In the genomic region with DNA sequence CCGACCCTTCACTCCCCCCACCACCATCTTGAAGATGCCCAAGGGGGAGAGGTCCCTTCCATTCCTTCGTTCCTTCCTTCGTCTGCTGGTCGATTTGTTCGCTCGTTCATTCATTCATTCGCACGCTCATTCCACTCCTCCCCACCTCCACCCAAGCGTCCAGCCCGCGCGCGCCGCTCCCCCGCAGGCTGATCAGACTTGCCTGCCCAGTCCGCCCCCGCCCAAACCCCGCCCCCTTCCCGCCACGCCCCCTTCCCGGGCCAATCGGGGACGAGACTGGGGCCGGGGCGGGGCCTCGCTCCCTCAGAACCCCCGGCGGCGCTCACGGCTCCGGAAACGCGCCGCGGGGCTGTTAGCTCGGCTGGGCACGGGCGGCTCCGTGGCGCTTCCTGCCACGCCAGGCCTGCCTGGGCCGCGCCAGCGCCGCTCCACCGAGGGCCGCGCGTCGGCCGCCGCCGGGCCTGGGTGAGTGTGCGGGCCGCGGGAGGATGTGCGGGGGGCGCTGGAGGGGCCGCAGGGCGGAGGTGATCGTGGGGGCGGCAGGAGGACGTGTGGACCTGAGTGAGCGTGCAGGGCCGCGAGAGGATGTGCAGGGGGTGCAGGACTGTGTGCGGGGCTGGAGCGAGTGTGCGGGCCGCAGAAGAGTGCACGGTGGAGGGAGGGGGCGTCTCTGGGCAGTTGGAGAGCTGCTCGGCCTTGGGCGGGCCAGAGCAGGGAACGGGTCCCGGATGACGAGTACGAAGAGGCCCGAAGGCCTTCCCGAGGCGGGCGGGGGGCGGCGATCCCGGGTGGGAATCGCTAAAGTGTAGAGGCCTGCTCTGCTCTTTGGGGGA, we compare ENCODE assay signal across 1 cellular context.
A peak's percentile ranks its signal among the peaks of the same experiment; 100 is the strongest.
TF ChIP-seq lines count a peak whose summit lies in the region.

A gene with protein sequence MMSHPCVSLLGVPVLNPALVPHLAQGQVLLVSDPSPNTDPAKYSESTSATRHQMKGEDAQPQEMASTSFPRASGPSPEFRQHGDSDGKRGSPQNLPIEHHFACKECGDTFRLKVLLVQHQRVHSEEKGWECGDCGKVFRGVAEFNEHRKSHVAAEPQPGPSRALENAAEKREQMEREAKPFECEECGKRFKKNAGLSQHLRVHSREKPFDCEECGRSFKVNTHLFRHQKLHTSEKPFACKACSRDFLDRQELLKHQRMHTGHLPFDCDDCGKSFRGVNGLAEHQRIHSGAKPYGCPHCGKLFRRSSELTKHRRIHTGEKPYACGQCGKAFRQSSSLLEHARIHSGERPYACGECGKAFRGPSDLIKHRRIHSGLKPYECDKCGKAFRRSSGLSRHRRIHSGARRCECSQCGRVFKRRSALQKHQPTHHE (plus strand): TSS at position 333 of the 833 bp plus-strand sequence. CDS start 2,527 bp downstream, outside the sequence.

TF ChIP-seq in K562, 482 proteins besides CTCF, POLR2A, EP300 and RAD21 (continued from another document and continues in another):
- peak in 1 of 2 experiments; percentile 60; a peak in 2 of 4 replicates for TF ChIP-seq HDAC1 (IDR thresholded peaks at IDR 0.05)
- TF ChIP-seq, protein P1, sequence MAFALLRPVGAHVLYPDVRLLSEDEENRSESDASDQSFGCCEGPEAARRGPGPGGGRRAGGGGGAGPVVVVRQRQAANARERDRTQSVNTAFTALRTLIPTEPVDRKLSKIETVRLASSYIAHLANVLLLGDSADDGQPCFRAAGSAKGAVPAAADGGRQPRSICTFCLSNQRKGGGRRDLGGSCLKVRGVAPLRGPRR (CRISPR knock-in tag; IDR thresholded peaks at IDR 0.05) = no peak
- no peak for TF ChIP-seq KLF16 (IDR thresholded peaks at IDR 0.05)
- TF ChIP-seq CHD1 (IDR thresholded peaks at IDR 0.05; ENCODE audit: low read length) = no peak
- TF ChIP-seq, protein P2, sequence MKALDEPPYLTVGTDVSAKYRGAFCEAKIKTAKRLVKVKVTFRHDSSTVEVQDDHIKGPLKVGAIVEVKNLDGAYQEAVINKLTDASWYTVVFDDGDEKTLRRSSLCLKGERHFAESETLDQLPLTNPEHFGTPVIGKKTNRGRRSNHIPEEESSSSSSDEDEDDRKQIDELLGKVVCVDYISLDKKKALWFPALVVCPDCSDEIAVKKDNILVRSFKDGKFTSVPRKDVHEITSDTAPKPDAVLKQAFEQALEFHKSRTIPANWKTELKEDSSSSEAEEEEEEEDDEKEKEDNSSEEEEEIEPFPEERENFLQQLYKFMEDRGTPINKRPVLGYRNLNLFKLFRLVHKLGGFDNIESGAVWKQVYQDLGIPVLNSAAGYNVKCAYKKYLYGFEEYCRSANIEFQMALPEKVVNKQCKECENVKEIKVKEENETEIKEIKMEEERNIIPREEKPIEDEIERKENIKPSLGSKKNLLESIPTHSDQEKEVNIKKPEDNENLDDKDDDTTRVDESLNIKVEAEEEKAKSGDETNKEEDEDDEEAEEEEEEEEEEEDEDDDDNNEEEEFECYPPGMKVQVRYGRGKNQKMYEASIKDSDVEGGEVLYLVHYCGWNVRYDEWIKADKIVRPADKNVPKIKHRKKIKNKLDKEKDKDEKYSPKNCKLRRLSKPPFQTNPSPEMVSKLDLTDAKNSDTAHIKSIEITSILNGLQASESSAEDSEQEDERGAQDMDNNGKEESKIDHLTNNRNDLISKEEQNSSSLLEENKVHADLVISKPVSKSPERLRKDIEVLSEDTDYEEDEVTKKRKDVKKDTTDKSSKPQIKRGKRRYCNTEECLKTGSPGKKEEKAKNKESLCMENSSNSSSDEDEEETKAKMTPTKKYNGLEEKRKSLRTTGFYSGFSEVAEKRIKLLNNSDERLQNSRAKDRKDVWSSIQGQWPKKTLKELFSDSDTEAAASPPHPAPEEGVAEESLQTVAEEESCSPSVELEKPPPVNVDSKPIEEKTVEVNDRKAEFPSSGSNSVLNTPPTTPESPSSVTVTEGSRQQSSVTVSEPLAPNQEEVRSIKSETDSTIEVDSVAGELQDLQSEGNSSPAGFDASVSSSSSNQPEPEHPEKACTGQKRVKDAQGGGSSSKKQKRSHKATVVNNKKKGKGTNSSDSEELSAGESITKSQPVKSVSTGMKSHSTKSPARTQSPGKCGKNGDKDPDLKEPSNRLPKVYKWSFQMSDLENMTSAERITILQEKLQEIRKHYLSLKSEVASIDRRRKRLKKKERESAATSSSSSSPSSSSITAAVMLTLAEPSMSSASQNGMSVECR (CRISPR knock-in tag; IDR thresholded peaks at IDR 0.05) = 0 out of 2 replicates have a peak, but pooled peaks have one; percentile 26
- TF ChIP-seq PTRF (tag; IDR thresholded peaks at IDR 0.05) = no peak
- TF ChIP-seq SMARCA4 (IDR thresholded peaks at IDR 0.05) = 0 out of 2 replicates have a peak, but pooled peaks have one; percentile 26
- no peak for TF ChIP-seq PPARD (CRISPR knock-in tag; IDR thresholded peaks at IDR 0.05)
- TF ChIP-seq, protein P3, sequence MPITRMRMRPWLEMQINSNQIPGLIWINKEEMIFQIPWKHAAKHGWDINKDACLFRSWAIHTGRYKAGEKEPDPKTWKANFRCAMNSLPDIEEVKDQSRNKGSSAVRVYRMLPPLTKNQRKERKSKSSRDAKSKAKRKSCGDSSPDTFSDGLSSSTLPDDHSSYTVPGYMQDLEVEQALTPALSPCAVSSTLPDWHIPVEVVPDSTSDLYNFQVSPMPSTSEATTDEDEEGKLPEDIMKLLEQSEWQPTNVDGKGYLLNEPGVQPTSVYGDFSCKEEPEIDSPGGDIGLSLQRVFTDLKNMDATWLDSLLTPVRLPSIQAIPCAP (CRISPR knock-in tag; IDR thresholded peaks at IDR 0.05; ENCODE audit: borderline replicate concordance) = no peak
- TF ChIP-seq, protein P4, sequence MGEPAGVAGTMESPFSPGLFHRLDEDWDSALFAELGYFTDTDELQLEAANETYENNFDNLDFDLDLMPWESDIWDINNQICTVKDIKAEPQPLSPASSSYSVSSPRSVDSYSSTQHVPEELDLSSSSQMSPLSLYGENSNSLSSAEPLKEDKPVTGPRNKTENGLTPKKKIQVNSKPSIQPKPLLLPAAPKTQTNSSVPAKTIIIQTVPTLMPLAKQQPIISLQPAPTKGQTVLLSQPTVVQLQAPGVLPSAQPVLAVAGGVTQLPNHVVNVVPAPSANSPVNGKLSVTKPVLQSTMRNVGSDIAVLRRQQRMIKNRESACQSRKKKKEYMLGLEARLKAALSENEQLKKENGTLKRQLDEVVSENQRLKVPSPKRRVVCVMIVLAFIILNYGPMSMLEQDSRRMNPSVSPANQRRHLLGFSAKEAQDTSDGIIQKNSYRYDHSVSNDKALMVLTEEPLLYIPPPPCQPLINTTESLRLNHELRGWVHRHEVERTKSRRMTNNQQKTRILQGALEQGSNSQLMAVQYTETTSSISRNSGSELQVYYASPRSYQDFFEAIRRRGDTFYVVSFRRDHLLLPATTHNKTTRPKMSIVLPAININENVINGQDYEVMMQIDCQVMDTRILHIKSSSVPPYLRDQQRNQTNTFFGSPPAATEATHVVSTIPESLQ (CRISPR knock-in tag; IDR thresholded peaks at IDR 0.05) = no peak
- no peak for TF ChIP-seq ZNF311 (CRISPR knock-in tag; IDR thresholded peaks at IDR 0.05)
- TF ChIP-seq STAG1 (CRISPR knock-in tag; IDR thresholded peaks at IDR 0.05; ENCODE audit: borderline replicate concordance) = no peak
- peak; percentile 19; the same call in 1 of the 2 replicates for TF ChIP-seq ZBTB7A (IDR thresholded peaks at IDR 0.05; ENCODE audit: borderline replicate concordance, control insufficient read depth, low read depth, low read length)
- peak; percentile 61 for TF ChIP-seq TBP (optimal IDR thresholded peaks at IDR 0.05; ENCODE audit: low read depth, low read length)
- TF ChIP-seq ZNF174 (CRISPR knock-in tag; IDR thresholded peaks at IDR 0.05) = no peak
- TF ChIP-seq, protein P5, sequence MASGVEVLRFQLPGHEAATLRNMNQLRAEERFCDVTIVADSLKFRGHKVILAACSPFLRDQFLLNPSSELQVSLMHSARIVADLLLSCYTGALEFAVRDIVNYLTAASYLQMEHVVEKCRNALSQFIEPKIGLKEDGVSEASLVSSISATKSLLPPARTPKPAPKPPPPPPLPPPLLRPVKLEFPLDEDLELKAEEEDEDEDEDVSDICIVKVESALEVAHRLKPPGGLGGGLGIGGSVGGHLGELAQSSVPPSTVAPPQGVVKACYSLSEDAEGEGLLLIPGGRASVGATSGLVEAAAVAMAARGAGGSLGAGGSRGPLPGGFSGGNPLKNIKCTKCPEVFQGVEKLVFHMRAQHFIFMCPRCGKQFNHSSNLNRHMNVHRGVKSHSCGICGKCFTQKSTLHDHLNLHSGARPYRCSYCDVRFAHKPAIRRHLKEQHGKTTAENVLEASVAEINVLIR (CRISPR knock-in tag; IDR thresholded peaks at IDR 0.05) = no peak
- TF ChIP-seq ZNF282 (CRISPR knock-in tag; IDR thresholded peaks at IDR 0.05) = no peak
- TF ChIP-seq ZBTB1 (CRISPR knock-in tag; IDR thresholded peaks at IDR 0.05; ENCODE audit: borderline replicate concordance, low read depth) = no peak
- TF ChIP-seq FOXA3 (CRISPR knock-in tag; conservative IDR thresholded peaks at IDR 0.05 in 1 of 2, IDR thresholded peaks at IDR 0.05 in 1 of 2) = no peak
- TF ChIP-seq PHF8 (IDR thresholded peaks at IDR 0.05; ENCODE audit: borderline replicate concordance, low read length) = peak; percentile 83; the same call in 1 of the 2 replicates
- TF ChIP-seq NRF1 (conservative IDR thresholded peaks at IDR 0.05 in 1 of 2, IDR thresholded peaks at IDR 0.05 in 1 of 2) = no peak
- no peak for TF ChIP-seq ZNF140 (CRISPR knock-in tag; IDR thresholded peaks at IDR 0.05)
- no peak for TF ChIP-seq POLR2H (tag; IDR thresholded peaks at IDR 0.05; ENCODE audit: low read depth)
- no peak for TF ChIP-seq ZNF263 (CRISPR knock-in tag; IDR thresholded peaks at IDR 0.05; ENCODE audit: borderline replicate concordance)
- peak; percentile 50 for TF ChIP-seq CXXC5 (CRISPR knock-in tag; IDR thresholded peaks at IDR 0.05)
- TF ChIP-seq ZNF780A (CRISPR knock-in tag; IDR thresholded peaks at IDR 0.05) = no peak
- TF ChIP-seq NFATC3 (IDR thresholded peaks at IDR 0.05) = no peak
- TF ChIP-seq, protein P6, sequence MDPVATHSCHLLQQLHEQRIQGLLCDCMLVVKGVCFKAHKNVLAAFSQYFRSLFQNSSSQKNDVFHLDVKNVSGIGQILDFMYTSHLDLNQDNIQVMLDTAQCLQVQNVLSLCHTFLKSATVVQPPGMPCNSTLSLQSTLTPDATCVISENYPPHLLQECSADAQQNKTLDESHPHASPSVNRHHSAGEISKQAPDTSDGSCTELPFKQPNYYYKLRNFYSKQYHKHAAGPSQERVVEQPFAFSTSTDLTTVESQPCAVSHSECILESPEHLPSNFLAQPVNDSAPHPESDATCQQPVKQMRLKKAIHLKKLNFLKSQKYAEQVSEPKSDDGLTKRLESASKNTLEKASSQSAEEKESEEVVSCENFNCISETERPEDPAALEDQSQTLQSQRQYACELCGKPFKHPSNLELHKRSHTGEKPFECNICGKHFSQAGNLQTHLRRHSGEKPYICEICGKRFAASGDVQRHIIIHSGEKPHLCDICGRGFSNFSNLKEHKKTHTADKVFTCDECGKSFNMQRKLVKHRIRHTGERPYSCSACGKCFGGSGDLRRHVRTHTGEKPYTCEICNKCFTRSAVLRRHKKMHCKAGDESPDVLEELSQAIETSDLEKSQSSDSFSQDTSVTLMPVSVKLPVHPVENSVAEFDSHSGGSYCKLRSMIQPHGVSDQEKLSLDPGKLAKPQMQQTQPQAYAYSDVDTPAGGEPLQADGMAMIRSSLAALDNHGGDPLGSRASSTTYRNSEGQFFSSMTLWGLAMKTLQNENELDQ (CRISPR knock-in tag; IDR thresholded peaks at IDR 0.05; ENCODE audit: borderline replicate concordance) = no peak
- TF ChIP-seq, protein P7, sequence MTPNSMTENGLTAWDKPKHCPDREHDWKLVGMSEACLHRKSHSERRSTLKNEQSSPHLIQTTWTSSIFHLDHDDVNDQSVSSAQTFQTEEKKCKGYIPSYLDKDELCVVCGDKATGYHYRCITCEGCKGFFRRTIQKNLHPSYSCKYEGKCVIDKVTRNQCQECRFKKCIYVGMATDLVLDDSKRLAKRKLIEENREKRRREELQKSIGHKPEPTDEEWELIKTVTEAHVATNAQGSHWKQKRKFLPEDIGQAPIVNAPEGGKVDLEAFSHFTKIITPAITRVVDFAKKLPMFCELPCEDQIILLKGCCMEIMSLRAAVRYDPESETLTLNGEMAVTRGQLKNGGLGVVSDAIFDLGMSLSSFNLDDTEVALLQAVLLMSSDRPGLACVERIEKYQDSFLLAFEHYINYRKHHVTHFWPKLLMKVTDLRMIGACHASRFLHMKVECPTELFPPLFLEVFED (CRISPR knock-in tag; conservative IDR thresholded peaks at IDR 0.05) = no peak
- no peak for TF ChIP-seq XRCC3 (IDR thresholded peaks at IDR 0.05)
- TF ChIP-seq, protein P8, sequence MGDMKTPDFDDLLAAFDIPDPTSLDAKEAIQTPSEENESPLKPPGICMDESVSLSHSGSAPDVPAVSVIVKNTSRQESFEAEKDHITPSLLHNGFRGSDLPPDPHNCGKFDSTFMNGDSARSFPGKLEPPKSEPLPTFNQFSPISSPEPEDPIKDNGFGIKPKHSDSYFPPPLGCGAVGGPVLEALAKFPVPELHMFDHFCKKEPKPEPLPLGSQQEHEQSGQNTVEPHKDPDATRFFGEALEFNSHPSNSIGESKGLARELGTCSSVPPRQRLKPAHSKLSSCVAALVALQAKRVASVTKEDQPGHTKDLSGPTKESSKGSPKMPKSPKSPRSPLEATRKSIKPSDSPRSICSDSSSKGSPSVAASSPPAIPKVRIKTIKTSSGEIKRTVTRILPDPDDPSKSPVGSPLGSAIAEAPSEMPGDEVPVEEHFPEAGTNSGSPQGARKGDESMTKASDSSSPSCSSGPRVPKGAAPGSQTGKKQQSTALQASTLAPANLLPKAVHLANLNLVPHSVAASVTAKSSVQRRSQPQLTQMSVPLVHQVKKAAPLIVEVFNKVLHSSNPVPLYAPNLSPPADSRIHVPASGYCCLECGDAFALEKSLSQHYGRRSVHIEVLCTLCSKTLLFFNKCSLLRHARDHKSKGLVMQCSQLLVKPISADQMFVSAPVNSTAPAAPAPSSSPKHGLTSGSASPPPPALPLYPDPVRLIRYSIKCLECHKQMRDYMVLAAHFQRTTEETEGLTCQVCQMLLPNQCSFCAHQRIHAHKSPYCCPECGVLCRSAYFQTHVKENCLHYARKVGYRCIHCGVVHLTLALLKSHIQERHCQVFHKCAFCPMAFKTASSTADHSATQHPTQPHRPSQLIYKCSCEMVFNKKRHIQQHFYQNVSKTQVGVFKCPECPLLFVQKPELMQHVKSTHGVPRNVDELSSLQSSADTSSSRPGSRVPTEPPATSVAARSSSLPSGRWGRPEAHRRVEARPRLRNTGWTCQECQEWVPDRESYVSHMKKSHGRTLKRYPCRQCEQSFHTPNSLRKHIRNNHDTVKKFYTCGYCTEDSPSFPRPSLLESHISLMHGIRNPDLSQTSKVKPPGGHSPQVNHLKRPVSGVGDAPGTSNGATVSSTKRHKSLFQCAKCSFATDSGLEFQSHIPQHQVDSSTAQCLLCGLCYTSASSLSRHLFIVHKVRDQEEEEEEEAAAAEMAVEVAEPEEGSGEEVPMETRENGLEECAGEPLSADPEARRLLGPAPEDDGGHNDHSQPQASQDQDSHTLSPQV (IDR thresholded peaks at IDR 0.05) = no peak
- no peak for TF ChIP-seq CHD2 (IDR thresholded peaks at IDR 0.05; ENCODE audit: low read depth, low read length)
- no peak for TF ChIP-seq KLF13 (tag; IDR thresholded peaks at IDR 0.05; ENCODE audit: borderline replicate concordance, low read depth)
- TF ChIP-seq ZNF124 (CRISPR knock-in tag; IDR thresholded peaks at IDR 0.05) = no peak
- TF ChIP-seq, protein P9, sequence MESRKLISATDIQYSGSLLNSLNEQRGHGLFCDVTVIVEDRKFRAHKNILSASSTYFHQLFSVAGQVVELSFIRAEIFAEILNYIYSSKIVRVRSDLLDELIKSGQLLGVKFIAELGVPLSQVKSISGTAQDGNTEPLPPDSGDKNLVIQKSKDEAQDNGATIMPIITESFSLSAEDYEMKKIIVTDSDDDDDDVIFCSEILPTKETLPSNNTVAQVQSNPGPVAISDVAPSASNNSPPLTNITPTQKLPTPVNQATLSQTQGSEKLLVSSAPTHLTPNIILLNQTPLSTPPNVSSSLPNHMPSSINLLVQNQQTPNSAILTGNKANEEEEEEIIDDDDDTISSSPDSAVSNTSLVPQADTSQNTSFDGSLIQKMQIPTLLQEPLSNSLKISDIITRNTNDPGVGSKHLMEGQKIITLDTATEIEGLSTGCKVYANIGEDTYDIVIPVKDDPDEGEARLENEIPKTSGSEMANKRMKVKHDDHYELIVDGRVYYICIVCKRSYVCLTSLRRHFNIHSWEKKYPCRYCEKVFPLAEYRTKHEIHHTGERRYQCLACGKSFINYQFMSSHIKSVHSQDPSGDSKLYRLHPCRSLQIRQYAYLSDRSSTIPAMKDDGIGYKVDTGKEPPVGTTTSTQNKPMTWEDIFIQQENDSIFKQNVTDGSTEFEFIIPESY (CRISPR knock-in tag; IDR thresholded peaks at IDR 0.05) = no peak
